In genomic region chr7:44373418-44373740, GRCh38 we compare ENCODE assay signal across 19 cellular contexts. TPM values are rescaled to one million over a fixed set of nuclear protein-coding genes. Genes with fewer than 3 reads are reported as not detected.
DNase-seq lines count a peak whose midpoint lies in the region; ATAC-seq and TF ChIP-seq lines count a peak whose summit lies in the region.
"Had no signal": no experiment of that assay in that cellular context is flagged by ENCODE, and none has a peak within 500 bp of the region (broad histone marks: within the 10 kb centered on the region; RNA-seq: fewer than 3 reads in every experiment).

No MANE protein-coding gene starts in this region.

- ATAC-seq in HG02759 (IDR thresholded peaks at IDR 0.05; ENCODE audit: unreplicated experiment) (no peak), body of pancreas (no peak), GM19395 (IDR thresholded peaks at IDR 0.05; ENCODE audit: unreplicated experiment) (no peak)
- ATAC-seq: GM12878, GM23338, K562 had no signal

- TF ChIP-seq POLR2A in spleen (IDR thresholded peaks at IDR 0.05), result no peak
- TF ChIP-seq POLR2A in body of pancreas (IDR thresholded peaks at IDR 0.05), result no peak

- DNase-seq in AG20443 (ENCODE audit: low spot score) (peak; percentile 7), H7 (peak; percentile 16), epithelial cell of prostate (ENCODE audit: low read depth, low spot score) (no peak), spleen (peak; percentile 44), body of pancreas (no peak)
- DNase-seq: BE2C; CD4-positive, CD25-positive, alpha-beta regulatory T cell; COR-L47; DMS 273 treated with DMSO at 0.1 percent for 48 hours; NCI-H1694 treated with DMSO at 0.1 percent for 48 hours; NCI-H510A; NCI-H748 treated with DMSO at 0.1 percent for 48 hours; OCI-M1 had no signal

- TF ChIP-seq CTCF in spleen (IDR thresholded peaks at IDR 0.05 in 8 of 11, conservative IDR thresholded peaks at IDR 0.05 in 3 of 11) (no peak), body of pancreas (IDR thresholded peaks at IDR 0.05) (no peak)

- peaks cover 0 to 17% (median 11%) of the 10 kb centered on the region in 8 donors for H3K9me3 ChIP-seq in spleen
- H3K9me3 ChIP-seq in body of pancreas, result no peaks in the 10 kb centered on the region
- H3K9me3 ChIP-seq: BE2C had no signal

- intact Hi-C loops in spleen (cut with DNase I; ENCODE audit: low total_unique reads), result no loop called here
- intact Hi-C loops in body of pancreas (cut with DNase I), result no loop called here

- H3K4me1 ChIP-seq in spleen (peaks cover 0 to 6% (median 1%) of the 10 kb centered on the region in 6 donors), body of pancreas (no peaks in the 10 kb centered on the region)
- H3K4me1 ChIP-seq: BE2C had no signal

- H3K36me3 ChIP-seq in H7 (replicated peaks; ENCODE audit: control insufficient read depth, insufficient read depth, low read length), result no peaks in the 10 kb centered on the region
- no peaks in the 10 kb centered on the region for H3K36me3 ChIP-seq in spleen
- H3K36me3 ChIP-seq in body of pancreas (replicated peaks in 1 of 2; ENCODE audit: insufficient read depth in 1 of 2, low read depth in 2 of 2), result no peaks in the 10 kb centered on the region
- H3K36me3 ChIP-seq: BE2C had no signal

- H3K27me3 ChIP-seq in H7 (ENCODE audit: control insufficient read depth, insufficient read depth, low read length) (no peaks in the 10 kb centered on the region), spleen (replicated peaks in 1 of 7) (peaks cover 0 to 26% (median 0%) of the 10 kb centered on the region in 7 donors), body of pancreas (no peaks in the 10 kb centered on the region)

- 67 to 89% (median 76%) methylated on average over 1 to 2 of the region's 2 CpGs for WGBS in spleen, 5 donors
- WGBS in body of pancreas, 2 donors, result 49 to 100% methylated on average over 1 to 2 of the region's 2 CpGs

- H3K27ac ChIP-seq in epithelial cell of prostate (peak overlapping the region; percentile 10), spleen (no peak overlapping the region), body of pancreas (no peak overlapping the region)

- H3K4me3 ChIP-seq in H7 (ENCODE audit: insufficient read depth, low read depth, low read length) (no peak overlapping the region), spleen (no peak overlapping the region), body of pancreas (no peak overlapping the region)
- H3K4me3 ChIP-seq: GM12878, GM23338, K562 had no signal

RNA-seq across cellular contexts. Expression of gene CAMK2B, which starts 48.0 kb away (rescaled TPM):
- 0.31 TPM in 1 of 2 replicates, not detected in the other for total RNA-seq in H7 (2014; rRNA removed; shearing (Covaris generic))
- 1 to 10 TPM in 1 of 7 donors, under 1 TPM in 4, not detected in 2; 0.20 to 2.9 (median 0.29) TPM for total RNA-seq in spleen
- polyA plus RNA-seq in spleen, result 1 to 10 TPM in 1 of 3 donors, under 1 TPM in 2; 0.57 to 1.1 (median 0.65) TPM
- total RNA-seq in body of pancreas, result 1 to 10 TPM in 1 of 2 donors, under 1 TPM in 1; 0.52 to 7.6 TPM
- total RNA-seq: CD4-positive, CD25-positive, alpha-beta regulatory T cell; GM23338 had no signal
- polyA plus RNA-seq: AG04450; CD4-positive, CD25-positive, alpha-beta regulatory T cell; GM23338 had no signal

Comparison
In these comparisons a context has a peak if more than half of its experiments do, and no peak if none do; other contexts are left out.
1. DNase-seq: peak in AG20443 (single experiment), H7 (single experiment) and spleen (single experiment); none in epithelial cell of prostate (single experiment) and body of pancreas (0 of 4).